Comparison of ENCODE assay signal across 17 cellular contexts in the genomic region with DNA sequence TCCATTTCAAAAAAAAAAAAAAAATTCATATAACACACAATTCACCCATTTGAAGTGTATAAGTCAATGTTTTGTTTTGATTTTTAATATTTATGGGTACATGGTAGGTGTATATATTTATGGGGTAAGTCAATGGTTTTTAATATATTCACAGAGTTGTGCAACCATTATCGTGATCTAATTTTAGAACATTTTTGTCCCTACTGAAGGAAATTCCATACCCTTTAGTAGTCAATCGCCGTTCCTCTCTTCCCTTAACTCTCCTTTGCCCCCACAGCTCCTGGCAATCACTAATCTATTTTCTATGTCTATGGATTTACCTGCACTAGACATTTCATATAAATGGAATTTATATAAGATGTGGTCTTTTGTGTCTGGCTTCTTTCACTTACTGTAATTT.
"Had no signal": no experiment of that assay in that cellular context is flagged by ENCODE, and none has a peak within 500 bp of the region (broad histone marks: within the 10 kb centered on the region; RNA-seq: fewer than 3 reads in every experiment).

No MANE protein-coding gene starts in this region.

- H3K4me3 ChIP-seq: gastroesophageal sphincter, hepatocyte, ovary, stomach, thoracic aorta had no signal

- H3K27me3 Mint-ChIP-seq: activated CD8-positive, alpha-beta memory T cell treated with anti-CD3 and anti-CD28 coated beads, Interleukin-2, amount 10 ng/mL, durations not matched to agents 7 days and 5 days; activated naive CD8-positive, alpha-beta T cell treated with anti-CD3 and anti-CD28 coated beads for 36 hours; activated T-cell treated with anti-CD3 and anti-CD28 coated beads, Interleukin-2, amount 50 U/mL, for 24 hours; dendritic cell treated with granulocyte-macrophage colony-stimulating factor and Interleukin-4, amounts not matched to agents 40 ng/mL and 50 ng/mL, for 4 days had no signal

- H3K9me3 ChIP-seq: gastroesophageal sphincter, ovary, stomach, thoracic aorta had no signal

- H3K4me1 ChIP-seq: gastroesophageal sphincter, stomach had no signal

- H3K4me3 Mint-ChIP-seq: activated CD8-positive, alpha-beta memory T cell treated with anti-CD3 and anti-CD28 coated beads, Interleukin-2, amount 10 ng/mL, durations not matched to agents 7 days and 5 days; activated naive CD8-positive, alpha-beta T cell treated with anti-CD3 and anti-CD28 coated beads for 36 hours; activated T-cell treated with anti-CD3 and anti-CD28 coated beads, Interleukin-2, amount 50 U/mL, for 24 hours; dendritic cell treated with granulocyte-macrophage colony-stimulating factor and Interleukin-4, amounts not matched to agents 40 ng/mL and 50 ng/mL, for 4 days; neural crest cell; T-helper 2 cell treated with Interferon-gamma antibody and Interleukin-4, amounts not matched to agents 5 μg/mL and 100 μg/mL, for 36 hours had no signal

- DNase-seq: activated CD8-positive, alpha-beta memory T cell treated with anti-CD3 and anti-CD28 coated beads, Interleukin-2, amount 10 ng/mL, durations not matched to agents 7 days and 5 days; activated gamma-delta T cell treated with Interleukin-2 at 50 U/mL for 16 hours; activated naive CD8-positive, alpha-beta T cell treated with anti-CD3 and anti-CD28 coated beads for 36 hours; activated T-cell treated with anti-CD3 and anti-CD28 coated beads, Interleukin-2, amount 50 U/mL, for 24 hours; central memory CD4-positive, alpha-beta T cell; ovary; stimulated activated CD4-positive, alpha-beta T cell treated with anti-CD3 and anti-CD28 coated beads, Interleukin-4, amount 100 ng/mL, for 24 hours; stomach; SW 1271 had no signal

- H2AFZ ChIP-seq: hepatocyte had no signal

- H3K4me1 Mint-ChIP-seq: activated CD8-positive, alpha-beta memory T cell treated with anti-CD3 and anti-CD28 coated beads, Interleukin-2, amount 10 ng/mL, durations not matched to agents 7 days and 5 days; activated naive CD8-positive, alpha-beta T cell treated with anti-CD3 and anti-CD28 coated beads for 36 hours; neural crest cell had no signal

- H3K79me2 ChIP-seq: hepatocyte had no signal

- H3K27ac Mint-ChIP-seq: activated CD8-positive, alpha-beta memory T cell treated with anti-CD3 and anti-CD28 coated beads, Interleukin-2, amount 10 ng/mL, durations not matched to agents 7 days and 5 days; activated naive CD8-positive, alpha-beta T cell treated with anti-CD3 and anti-CD28 coated beads for 36 hours; activated T-cell treated with anti-CD3 and anti-CD28 coated beads, Interleukin-2, amount 50 U/mL, for 24 hours; dendritic cell treated with granulocyte-macrophage colony-stimulating factor and Interleukin-4, amounts not matched to agents 40 ng/mL and 50 ng/mL, for 4 days; T-helper 2 cell treated with Interferon-gamma antibody and Interleukin-4, amounts not matched to agents 5 μg/mL and 100 μg/mL, for 36 hours had no signal

- ATAC-seq: activated CD4-positive, CD25-positive, alpha-beta regulatory T cell treated with anti-CD3 and anti-CD28 coated beads, Interleukin-2, amount 50 U/mL, for 24 hours; activated CD8-positive, alpha-beta memory T cell treated with anti-CD3 and anti-CD28 coated beads, Interleukin-2, amount 10 ng/mL, durations not matched to agents 7 days and 5 days; esophagus mucosa; gastroesophageal sphincter had no signal

- H3K36me3 ChIP-seq: ovary had no signal

- H3K27ac ChIP-seq: gastroesophageal sphincter, hepatocyte, ovary, stomach, thoracic aorta had no signal

- H3K4me2 ChIP-seq: hepatocyte had no signal

- H3K27me3 ChIP-seq: gastroesophageal sphincter, hepatocyte, ovary, stomach had no signal

- H3K9me3 Mint-ChIP-seq: activated naive CD8-positive, alpha-beta T cell treated with anti-CD3 and anti-CD28 coated beads for 36 hours; activated T-cell treated with anti-CD3 and anti-CD28 coated beads, Interleukin-2, amount 50 U/mL, for 24 hours; dendritic cell treated with granulocyte-macrophage colony-stimulating factor and Interleukin-4, amounts not matched to agents 40 ng/mL and 50 ng/mL, for 4 days; neural crest cell; T-helper 2 cell treated with Interferon-gamma antibody and Interleukin-4, amounts not matched to agents 5 μg/mL and 100 μg/mL, for 36 hours had no signal
